In genomic region chr14:89957791-89958190, GRCh38 we compare ENCODE assay signal across 12 cellular contexts. TPM values are rescaled to one million over a fixed set of nuclear protein-coding genes. Genes with fewer than 3 reads are reported as not detected.
DNase-seq lines count a peak whose midpoint lies in the region; ATAC-seq and TF ChIP-seq lines count a peak whose summit lies in the region.
"Had no signal": no experiment of that assay in that cellular context is flagged by ENCODE, and none has a peak within 500 bp of the region (broad histone marks: within the 10 kb centered on the region; RNA-seq: fewer than 3 reads in every experiment).

No MANE protein-coding gene starts in this region.

- H3K4me1 ChIP-seq in PC-9 (replicated peaks; ENCODE audit: insufficient read depth) (peaks cover 20% of the 10 kb centered on the region; the same call in 1 of the 2 replicates), spleen (peaks cover 12 to 64% (median 36%) of the 10 kb centered on the region in 6 donors)

- H3K27me3 ChIP-seq in PC-9 (ENCODE audit: insufficient read depth, low read depth) (no peaks in the 10 kb centered on the region), spleen (replicated peaks in 1 of 7) (no peaks in the 10 kb centered on the region)
- H3K27me3 ChIP-seq: BE2C, transverse colon had no signal

- H3K4me2 ChIP-seq in PC-9 = peak overlapping the region; percentile 80; the same call in 1 of the 2 replicates

- H3K4me3 ChIP-seq in PC-9 (no peak overlapping the region), epithelial cell of esophagus (ENCODE audit: low read length) (no peak overlapping the region), spleen (peak overlapping the region in 1 of 8 donors; percentile 90)
- H3K4me3 ChIP-seq: transverse colon had no signal

- H3K4me1 Mint-ChIP-seq in activated T-cell treated with anti-CD3 and anti-CD28 coated beads, Interleukin-2, amount 50 U/mL, for 24 hours (ENCODE audit: low read depth) = peaks cover 77% of the 10 kb centered on the region

- peaks cover 4% of the 10 kb centered on the region for H3K9me3 Mint-ChIP-seq in activated T-cell treated with anti-CD3 and anti-CD28 coated beads, Interleukin-2, amount 50 U/mL, for 24 hours

- H3K27ac Mint-ChIP-seq in activated T-cell treated with anti-CD3 and anti-CD28 coated beads, Interleukin-2, amount 50 U/mL, for 24 hours = peak overlapping the region; percentile 99

- WGBS in spleen, 5 donors = 90 to 98% (median 97%) methylated on average over 7 to 8 of the region's 8 CpGs

- TF ChIP-seq POLR2A in spleen (IDR thresholded peaks at IDR 0.05) = no peak

- no peak overlapping the region for H3K27ac ChIP-seq in PC-9
- no peak overlapping the region for H3K27ac ChIP-seq in spleen
- H3K27ac ChIP-seq: parathyroid adenoma, transverse colon had no signal

- CTCF ChIA-PET in PC-9 (lab: Charles Lee) = no interaction called here

- peaks cover 21% of the 10 kb centered on the region for H3K79me2 ChIP-seq in PC-9 (ENCODE audit: low read depth)
- H3K79me2 ChIP-seq: parathyroid adenoma had no signal

- TF ChIP-seq CTCF in PC-9 (conservative IDR thresholded peaks at IDR 0.05) (no peak), epithelial cell of esophagus (IDR thresholded peaks at IDR 0.05; ENCODE audit: insufficient read depth, low read depth, low read length, missing control alignments) (no peak), spleen (IDR thresholded peaks at IDR 0.05 in 8 of 11, conservative IDR thresholded peaks at IDR 0.05 in 3 of 11) (no peak)

- H3K4me3 Mint-ChIP-seq in activated T-cell treated with anti-CD3 and anti-CD28 coated beads, Interleukin-2, amount 50 U/mL, for 24 hours = peak overlapping the region; percentile 97

- no peak overlapping the region for H2AFZ ChIP-seq in PC-9
- H2AFZ ChIP-seq: parathyroid adenoma had no signal

- no TSS peak for BruUV-seq in PC-9 (replicated peaks; lab: Mats Ljungman, UMichigan)

- H3F3A ChIP-seq in PC-9 (ENCODE audit: insufficient read depth, low read depth) = peaks cover 9% of the 10 kb centered on the region; the same call in 1 of the 2 replicates

- intact Hi-C loops in PC-9 (cut with micrococcal nuclease; ENCODE audit: unreplicated experiment) (loop anchor here (10.0 kb wide), 1 partner anchor 797 kb away; no protein-coding TSS in a partner anchor), spleen (cut with DNase I; ENCODE audit: low total_unique reads) (no loop called here)

- H3K36me3 ChIP-seq in PC-9 (ENCODE audit: low read depth) = no peaks in the 10 kb centered on the region
- H3K36me3 ChIP-seq in spleen = peaks cover 0 to 27% (median 5%) of the 10 kb centered on the region in 6 donors
- H3K36me3 ChIP-seq: transverse colon had no signal

- no peaks in the 10 kb centered on the region for H3K27me3 Mint-ChIP-seq in activated T-cell treated with anti-CD3 and anti-CD28 coated beads, Interleukin-2, amount 50 U/mL, for 24 hours

- peaks cover 67% of the 10 kb centered on the region for H3K36me3 Mint-ChIP-seq in activated T-cell treated with anti-CD3 and anti-CD28 coated beads, Interleukin-2, amount 50 U/mL, for 24 hours (ENCODE audit: low read depth)

- no peaks in the 10 kb centered on the region for H3K9me3 ChIP-seq in PC-9 (ENCODE audit: insufficient read depth, low read depth)
- no peaks in the 10 kb centered on the region for H3K9me3 ChIP-seq in spleen
- H3K9me3 ChIP-seq: BE2C, transverse colon had no signal

- no peaks in the 10 kb centered on the region for H4K20me1 ChIP-seq in PC-9 (ENCODE audit: insufficient read depth)

- no peaks in the 10 kb centered on the region for H3K9me2 ChIP-seq in PC-9 (ENCODE audit: insufficient read depth)

- POLR2A ChIA-PET in PC-9 (lab: Charles Lee; ENCODE audit: unreplicated experiment) = no interaction called here

- no peak for ATAC-seq in HG03354 (IDR thresholded peaks at IDR 0.05; ENCODE audit: poor library complexity, severe bottlenecking, unreplicated experiment)

- DNase-seq in activated T-cell treated with anti-CD3 and anti-CD28 coated beads, Interleukin-2, amount 50 U/mL, for 24 hours = no peak
- DNase-seq in activated T-cell treated with anti-CD3 and anti-CD28 coated beads for 4 hours = no peak
- DNase-seq in PC-9 = no peak
- peak; percentile 27 for DNase-seq in epithelial cell of esophagus (ENCODE audit: low read depth)
- DNase-seq in spleen = peak; percentile 73
- DNase-seq in NCI-H748 treated with DMSO at 0.1 percent for 48 hours (lab: John Stamatoyannopoulos, UW) = no peak
- DNase-seq in DMS53 treated with DMSO at 0.1 percent for 48 hours (lab: John Stamatoyannopoulos, UW; ENCODE audit: unreplicated experiment) = no peak
- DNase-seq: BE2C, NCI-H1694 treated with DMSO at 0.1 percent for 48 hours, transverse colon had no signal

RNA-seq across cellular contexts. Expression of gene TDP1, which starts 2.1 kb away (rescaled TPM):
- total RNA-seq in PC-9 (2021) (12.6 and 12.8 TPM in 2 replicates), spleen (10 to 100 TPM; 19.5 to 31.2 (median 27.0) TPM)
- 1 to 10 TPM; 5.9 to 9.4 (median 8.8) TPM for polyA plus RNA-seq in spleen

RNA-seq across cellular contexts. Expression of gene EFCAB11, which starts 3.3 kb away (rescaled TPM):
- 8.4 and 10.3 TPM in 2 replicates for total RNA-seq in PC-9 (2021)
- 10 to 100 TPM in 2 of 7 donors, 1 to 10 TPM in 5; 6.9 to 13.7 (median 8.2) TPM for total RNA-seq in spleen
- 1 to 10 TPM; 2.5 to 6.4 (median 4.7) TPM for polyA plus RNA-seq in spleen

Comparison
In these comparisons a context has a peak if more than half of its experiments do, and no peak if none do; other contexts are left out.
1. DNase-seq: peak in epithelial cell of esophagus (single experiment) and spleen (single experiment); none in activated T-cell treated with anti-CD3 and anti-CD28 coated beads, Interleukin-2, amount 50 U/mL, for 24 hours (single experiment), activated T-cell treated with anti-CD3 and anti-CD28 coated beads for 4 hours (single experiment), PC-9 (0 of 2), NCI-H748 treated with DMSO at 0.1 percent for 48 hours (single experiment) and DMS53 treated with DMSO at 0.1 percent for 48 hours (single experiment).